Comparison of ENCODE assay signal across 9 cellular contexts in the genomic region with DNA sequence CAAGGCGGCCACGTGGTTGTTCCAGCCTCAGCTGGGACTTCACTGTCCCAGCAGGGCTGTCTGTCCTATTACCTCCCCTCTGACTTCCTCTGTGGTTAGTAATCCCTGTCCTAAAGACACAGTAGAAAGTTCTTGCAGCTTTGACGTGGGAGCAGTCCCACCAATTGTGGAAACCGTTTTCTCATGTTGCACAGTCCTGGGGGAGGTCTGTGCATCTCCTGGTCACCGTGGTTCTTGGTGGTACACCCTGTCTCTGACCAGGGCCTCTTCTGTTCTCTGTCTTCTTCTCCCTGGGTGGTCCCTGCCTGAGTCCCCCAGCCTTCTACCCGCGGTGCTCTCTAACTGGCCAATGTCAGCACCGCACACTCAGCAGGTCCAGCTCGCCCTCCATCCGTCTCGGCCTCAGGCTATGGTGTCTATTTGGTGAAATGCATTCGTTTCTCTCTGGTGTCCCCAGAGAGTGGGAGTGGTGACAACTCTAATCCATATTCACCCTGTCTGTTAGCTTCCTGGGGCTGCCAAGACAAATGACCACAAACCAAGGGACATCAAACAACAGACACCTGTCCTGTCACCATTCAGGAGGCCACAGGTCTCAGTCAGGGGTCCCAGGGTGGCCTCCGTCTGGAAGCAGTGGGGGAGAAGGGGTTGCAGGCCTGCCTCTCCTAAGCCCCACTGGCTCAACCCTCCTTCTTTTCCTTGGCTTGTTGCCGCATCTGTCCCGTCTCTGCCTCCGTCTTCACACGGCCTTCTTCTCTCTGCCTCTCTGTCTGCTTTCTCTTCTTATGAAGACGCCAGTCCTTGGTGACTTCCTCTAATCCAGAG.
DNase-seq lines count a peak whose midpoint lies in the region; FAIRE-seq and TF ChIP-seq lines count a peak whose summit lies in the region.
"Had no signal": no experiment of that assay in that cellular context is flagged by ENCODE, and none has a peak within 500 bp of the region (broad histone marks: within the 10 kb centered on the region; RNA-seq: fewer than 3 reads in every experiment).

No MANE protein-coding gene starts in this region.

- H3K27ac Mint-ChIP-seq in endodermal cell, result peak overlapping the region; percentile 78

- TF ChIP-seq CTCF in endodermal cell (conservative IDR thresholded peaks at IDR 0.05), result no peak

- no peaks in the 10 kb centered on the region for H3K4me1 Mint-ChIP-seq in endodermal cell

- WGBS in endodermal cell (ENCODE audit: insufficient coverage in 1 of 2, insufficient read length in 1 of 2), 2 experiments, result 95 to 97% methylated on average over 12 to 18 of the region's 18 CpGs
- WGBS in mesenchymal stem cell, result 88% methylated on average over 17 of the region's 18 CpGs

- no peaks in the 10 kb centered on the region for H3K4me1 ChIP-seq in endodermal cell (ENCODE audit: control insufficient read depth, insufficient read depth, low read length)
- peaks cover 38% of the 10 kb centered on the region for H3K4me1 ChIP-seq in mesenchymal stem cell (ENCODE audit: control insufficient read depth, insufficient read depth, low read depth, low read length)
- H3K4me1 ChIP-seq in HAP-1, result no peaks in the 10 kb centered on the region

- H2AK5ac ChIP-seq in mesenchymal stem cell (ENCODE audit: low read length, severe bottlenecking), result no peak overlapping the region

- no peak overlapping the region for H2AFZ ChIP-seq in mesenchymal stem cell (ENCODE audit: low read depth, low read length)

- no peak for FAIRE-seq in RCC 7860 (lab: Jason Lieb, UNC)

- H3K18ac ChIP-seq in mesenchymal stem cell (ENCODE audit: low read depth in 1 of 2, low read length in 2 of 2), result peak overlapping the region in 1 of 2 experiments; percentile 50

- no peak overlapping the region for H3K4me3 Mint-ChIP-seq in endodermal cell

- H2BK120ac ChIP-seq in mesenchymal stem cell (ENCODE audit: low read depth, low read length), result no peak overlapping the region

- H3K9me3 Mint-ChIP-seq in endodermal cell, result no peaks in the 10 kb centered on the region

- H3K4me3 ChIP-seq in endodermal cell (ENCODE audit: low read length) (no peak overlapping the region), mesenchymal stem cell (ENCODE audit: insufficient read depth in 1 of 2, low read depth in 1 of 2, low read length in 2 of 2) (no peak overlapping the region), HAP-1 (no peak overlapping the region)

- H3K36me3 Mint-ChIP-seq in endodermal cell (ENCODE audit: low read depth), result peaks cover 66% of the 10 kb centered on the region

- peaks cover 6% of the 10 kb centered on the region for H3K79me1 ChIP-seq in mesenchymal stem cell (replicated peaks; ENCODE audit: low read length, poor library complexity, severe bottlenecking)

- H3K27me3 Mint-ChIP-seq in endodermal cell (ENCODE audit: insufficient read depth), result no peaks in the 10 kb centered on the region

- H3K23ac ChIP-seq in mesenchymal stem cell (ENCODE audit: low read length in 2 of 2), result no peak overlapping the region

- H2BK12ac ChIP-seq in mesenchymal stem cell (ENCODE audit: low read length in 2 of 2), result peak overlapping the region in 1 of 2 experiments; percentile 57

- no peaks in the 10 kb centered on the region for H3K9me3 ChIP-seq in endodermal cell (ENCODE audit: control insufficient read depth, low read length)
- no peaks in the 10 kb centered on the region for H3K9me3 ChIP-seq in mesenchymal stem cell (ENCODE audit: control insufficient read depth, low read length)
- no peaks in the 10 kb centered on the region for H3K9me3 ChIP-seq in HAP-1

- H4K91ac ChIP-seq in mesenchymal stem cell (ENCODE audit: low read length), result no peak overlapping the region

- H4K8ac ChIP-seq in mesenchymal stem cell (ENCODE audit: low read length), result no peak overlapping the region

- H3K36me3 ChIP-seq in endodermal cell (ENCODE audit: control insufficient read depth, insufficient read depth, low read length) (peaks cover 64% of the 10 kb centered on the region), mesenchymal stem cell (ENCODE audit: control insufficient read depth in 1 of 2, insufficient read depth in 2 of 2, low read depth in 1 of 2, low read length in 2 of 2) (peaks cover 74 to 84% of the 10 kb centered on the region in 2 experiments), HAP-1 (replicated peaks) (peaks cover 30% of the 10 kb centered on the region)

- no peak overlapping the region for H3K4me2 ChIP-seq in mesenchymal stem cell (ENCODE audit: low read length, poor library complexity, severe bottlenecking)

- no peak overlapping the region for H3K4ac ChIP-seq in mesenchymal stem cell (ENCODE audit: low read depth in 1 of 2, low read length in 2 of 2)

- H3K9ac ChIP-seq in endodermal cell (ENCODE audit: extremely low read depth, low read length, poor library complexity, severe bottlenecking) (no peak overlapping the region), mesenchymal stem cell (ENCODE audit: low read length) (peak overlapping the region; percentile 44)

- no peak overlapping the region for H3K14ac ChIP-seq in mesenchymal stem cell (ENCODE audit: low read length in 2 of 2)

- in situ Hi-C loops in HAP-1 (cut with MboI; ENCODE audit: low sequenced_read_pairs), result no loop called here

- no peak overlapping the region for H2BK5ac ChIP-seq in mesenchymal stem cell (ENCODE audit: low read depth, low read length, poor library complexity, severe bottlenecking)

- H3K27ac ChIP-seq in endodermal cell (ENCODE audit: low read depth, low read length), result peak overlapping the region; percentile 12
- H3K27ac ChIP-seq in mesenchymal stem cell (ENCODE audit: low read length, poor library complexity, severe bottlenecking), result peak overlapping the region; percentile 30
- peak overlapping the region; percentile 66 for H3K27ac ChIP-seq in temporal lobe (ENCODE audit: low read depth, low read length)

- no peak overlapping the region for H2BK15ac ChIP-seq in mesenchymal stem cell (ENCODE audit: low read depth, poor library complexity, severe bottlenecking)

- DNase-seq in RCC 7860 (ENCODE audit: low spot score) (peak; percentile 6), endodermal cell (peak; percentile 24), mesenchymal stem cell (peak; percentile 74), DMS79 (lab: John Stamatoyannopoulos, UW) (no peak), medulla oblongata (ENCODE audit: extremely low spot score) (no peak), HAP-1 (ENCODE audit: low spot score in 2 of 2) (no peak)
- DNase-seq in activated naive CD4-positive, alpha-beta T cell treated with anti-CD3 and anti-CD28 coated beads, Interleukin-2, amount 50 U/mL, for 16 hours, result no peak
- DNase-seq: activated CD4-positive, alpha-beta T cell treated with anti-CD3 and anti-CD28 coated beads for 4 hours had no signal

- H3K27me3 ChIP-seq in endodermal cell (ENCODE audit: control insufficient read depth, insufficient read depth, low read length, poor library complexity, severe bottlenecking) (no peaks in the 10 kb centered on the region), mesenchymal stem cell (ENCODE audit: control insufficient read depth in 1 of 2, insufficient read depth in 1 of 2, low read length in 2 of 2) (no peaks in the 10 kb centered on the region), HAP-1 (ENCODE audit: low read depth) (no peaks in the 10 kb centered on the region)

Comparison
In these comparisons a context has a peak if more than half of its experiments do, and no peak if none do; other contexts are left out.
1. DNase-seq: peak in RCC 7860 (single experiment), endodermal cell (single experiment) and mesenchymal stem cell (single experiment); none in DMS79 (single experiment), medulla oblongata (single experiment), activated naive CD4-positive, alpha-beta T cell treated with anti-CD3 and anti-CD28 coated beads, Interleukin-2, amount 50 U/mL, for 16 hours (single experiment) and HAP-1 (0 of 2).
2. H3K27ac ChIP-seq: peak in every context shown above with its lines; median percentile 66 in temporal lobe; 30 in mesenchymal stem cell; 12 in endodermal cell.